ENCODE assay signal across 10 cellular contexts in genomic region chr6:35391240-35391968, GRCh38. TPM values are rescaled to one million over a fixed set of nuclear protein-coding genes. Genes with fewer than 3 reads are reported as not detected.
DNase-seq lines count a peak whose midpoint lies in the region; ATAC-seq and TF ChIP-seq lines count a peak whose summit lies in the region.
"Had no signal": no experiment of that assay in that cellular context is flagged by ENCODE, and none has a peak within 500 bp of the region (broad histone marks: within the 10 kb centered on the region; RNA-seq: fewer than 3 reads in every experiment).

No MANE protein-coding gene starts in this region.

- peaks cover 67% of the 10 kb centered on the region for H3K4me1 ChIP-seq in SJSA1 (replicated peaks)

- TF ChIP-seq CTCF in epithelial cell of proximal tubule (conservative IDR thresholded peaks at IDR 0.05; ENCODE audit: low read depth, low read length) (peak; percentile 42), GM13977 (IDR thresholded peaks at IDR 0.05; ENCODE audit: extremely low read depth, insufficient read depth, missing control alignments) (no peak)

- H3K27me3 ChIP-seq in SJSA1 (replicated peaks): no peaks in the 10 kb centered on the region
- H3K27me3 ChIP-seq: heart right ventricle had no signal

- peaks cover 23% of the 10 kb centered on the region for H3K36me3 ChIP-seq in SJSA1
- H3K36me3 ChIP-seq: heart right ventricle had no signal

- in situ Hi-C loops in GM13977 (cut with MboI; ENCODE audit: low pct_unique_long_range_greater_than_20kb, low sequenced_read_pairs, unreplicated experiment): no loop called here

- DNase-seq in GM03348 (ENCODE audit: low spot score) (peak; percentile 79), SJSA1 (ENCODE audit: low read depth in 1 of 2, low spot score in 2 of 2) (peak; percentile 84 to 87), epithelial cell of proximal tubule (ENCODE audit: low read depth) (peak; percentile 92), pulmonary artery endothelial cell (ENCODE audit: low read depth, low spot score) (peak; percentile 92), NCI-H510A treated with DMSO at 0.1 percent for 48 hours (lab: John Stamatoyannopoulos, UW) (no peak), GM13977 (ENCODE audit: low spot score) (no peak)
- DNase-seq: activated CD8-positive, alpha-beta memory T cell treated with anti-CD3 and anti-CD28 coated beads, Interleukin-2, amount 50 U/mL, for 48 hours; heart right ventricle had no signal

- H3K9me3 ChIP-seq in SJSA1 (replicated peaks): no peaks in the 10 kb centered on the region
- H3K9me3 ChIP-seq: heart right ventricle had no signal

- H3K4me3 ChIP-seq in SJSA1: no peak overlapping the region
- no peak overlapping the region for H3K4me3 ChIP-seq in epithelial cell of proximal tubule (ENCODE audit: low read depth, low read length)
- H3K4me3 ChIP-seq: heart right ventricle had no signal

- no peak for ATAC-seq in HG03565 (IDR thresholded peaks at IDR 0.05; ENCODE audit: unreplicated experiment)
- ATAC-seq in HG03378 (IDR thresholded peaks at IDR 0.05; ENCODE audit: unreplicated experiment): no peak

- H3K27ac ChIP-seq in SJSA1: peak overlapping the region; percentile 89
- H3K27ac ChIP-seq: heart right ventricle had no signal

RNA-seq across cellular contexts. Expression of gene PPARD, which starts 49.0 kb away (rescaled TPM):
- total RNA-seq in SJSA1 (2014; rRNA removed; shearing (Covaris generic)): 7.4 and 10.3 TPM in 2 replicates
- total RNA-seq in epithelial cell of proximal tubule (8.2 and 10.8 TPM in 2 replicates), pulmonary artery endothelial cell (4.9 and 7.4 TPM in 2 replicates)

Comparison
In these comparisons a context has a peak if more than half of its experiments do, and no peak if none do; other contexts are left out.
1. DNase-seq: peak in GM03348 (single experiment), SJSA1 (2 of 2), epithelial cell of proximal tubule (single experiment) and pulmonary artery endothelial cell (single experiment); none in NCI-H510A treated with DMSO at 0.1 percent for 48 hours (single experiment) and GM13977 (single experiment).